In genomic region chr4:337932-338758, GRCh38 we compare ENCODE assay signal across 8 cellular contexts. TPM values are rescaled to one million over a fixed set of nuclear protein-coding genes. Genes with fewer than 3 reads are reported as not detected.
A peak's percentile ranks its signal among the peaks of the same experiment; 100 is the strongest.
DNase-seq lines count a peak whose midpoint lies in the region; ATAC-seq and TF ChIP-seq lines count a peak whose summit lies in the region.

No MANE protein-coding gene starts in this region.

- H3K27me3 ChIP-seq in SJCRH30 = no peaks in the 10 kb centered on the region
- no peaks in the 10 kb centered on the region for H3K27me3 ChIP-seq in ascending aorta

- ATAC-seq in GM18502 (IDR thresholded peaks at IDR 0.05; ENCODE audit: poor library complexity, unreplicated experiment) (peak; percentile 47), HG02678 (IDR thresholded peaks at IDR 0.05; ENCODE audit: unreplicated experiment) (peak; percentile 29)

- intact Hi-C loops in ascending aorta (cut with DNase I) = loop anchor here (1.0 to 5.0 kb wide), 7 partner anchors 136 to 1924 kb away; partner anchors contain the start of genes ATP5ME, MXD4, MYL5 and PCGF3

- H3K4me3 ChIP-seq in SJCRH30 (peak overlapping the region; percentile 63), ascending aorta (peak overlapping the region; percentile 84 to 100), iPS-18c (ENCODE audit: insufficient read depth, low read depth, low read length) (peak overlapping the region; percentile 98)

- TF ChIP-seq CTCF in ascending aorta (IDR thresholded peaks at IDR 0.05) = no peak

- DNase-seq in SJCRH30 = peak in 1 of 2 experiments; percentile 24
- DNase-seq in ascending aorta (ENCODE audit: low spot score in 2 of 2) = no peak
- DNase-seq in stimulated activated CD4-positive, alpha-beta T cell treated with anti-CD3 and anti-CD28 coated beads, Interleukin-12 subunit alpha, Interleukin-12 subunit beta, amount 100 ng/mL, for 4 hours = peak; percentile 54
- DNase-seq in HT-29 (ENCODE audit: low spot score) = no peak
- no peak for DNase-seq in UCSD-AML1 (lab: John Stamatoyannopoulos, UW; ENCODE audit: unreplicated experiment)

- H3K36me3 ChIP-seq in SJCRH30 (0 out of 2 replicates have a peak, but pooled peaks cover 4% of the 10 kb centered on the region), ascending aorta (peaks cover 0 to 8% of the 10 kb centered on the region in 2 donors)

- no peaks in the 10 kb centered on the region for H3K4me1 ChIP-seq in SJCRH30
- H3K4me1 ChIP-seq in ascending aorta = peaks cover 0 to 14% of the 10 kb centered on the region in 2 donors

- H3K9me3 ChIP-seq in SJCRH30 (replicated peaks) (no peaks in the 10 kb centered on the region), ascending aorta (peaks cover 10 to 26% of the 10 kb centered on the region in 2 donors), iPS-18c (ENCODE audit: control insufficient read depth, insufficient read depth, low read length) (peaks cover 8% of the 10 kb centered on the region)

- H3K27ac ChIP-seq in SJCRH30 (peak overlapping the region; percentile 58), ascending aorta (peak overlapping the region; percentile 94)

RNA-seq across cellular contexts. Expression of gene ZNF141, which starts 0.5 kb away (rescaled TPM):
- 11.8 and 17.4 TPM in 2 replicates for total RNA-seq in SJCRH30 (2014; rRNA removed; shearing (Covaris generic))
- 2.9 TPM for total RNA-seq in ascending aorta
- total RNA-seq in HT-29 (2014; rRNA removed; shearing (Covaris generic)) = 0.44 and 0.84 TPM in 2 replicates

RNA-seq across cellular contexts. Expression of gene ZNF732, which starts 32.9 kb away (rescaled TPM):
- not detected in 2 replicates for total RNA-seq in SJCRH30 (2014; rRNA removed; shearing (Covaris generic))
- not detected for total RNA-seq in ascending aorta
- total RNA-seq in HT-29 (2014; rRNA removed; shearing (Covaris generic)) = not detected in 2 replicates
